9 cellular contexts compared by ENCODE assay signal in the genomic region with DNA sequence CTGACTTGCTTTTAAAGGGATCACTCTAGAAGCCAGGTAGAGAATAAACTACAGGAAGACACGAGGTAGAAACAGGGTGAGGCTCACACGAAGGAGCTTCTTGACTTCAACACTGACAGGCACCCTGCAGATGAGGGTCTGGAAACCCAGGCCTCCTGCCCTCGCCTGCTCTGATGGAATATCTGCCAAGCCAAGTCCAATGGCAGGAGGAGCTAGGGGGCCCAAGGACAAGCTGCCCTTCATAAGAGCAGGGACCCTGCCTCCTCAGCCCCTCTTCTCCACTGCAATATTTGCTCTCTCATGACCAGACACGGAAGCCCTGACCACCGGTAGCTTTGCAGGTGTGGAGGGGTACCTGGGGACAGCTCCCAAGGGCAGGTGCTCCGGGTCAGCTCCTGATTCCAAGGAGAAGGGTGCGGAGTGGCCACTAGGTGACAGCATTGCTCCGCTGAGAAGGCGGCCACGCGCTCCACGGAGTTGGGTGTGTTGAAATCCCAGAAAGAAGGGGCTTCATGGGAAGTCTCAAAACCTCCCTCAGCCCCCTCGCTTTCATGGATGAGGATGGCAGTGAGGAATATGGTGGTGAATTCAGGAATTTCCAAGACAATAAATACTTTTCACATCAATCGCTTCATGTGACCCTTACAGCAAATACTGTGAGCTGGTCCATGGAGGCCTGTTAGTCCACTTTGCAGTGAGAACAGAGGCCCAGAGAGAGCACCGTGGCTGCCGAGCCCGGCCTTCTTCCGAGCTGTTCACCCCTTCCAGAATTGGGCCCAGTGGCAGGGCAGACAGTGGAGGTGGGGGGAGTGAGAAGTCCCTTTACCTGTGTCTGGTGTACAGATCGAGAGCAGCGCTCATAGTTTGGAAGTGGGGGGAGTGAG. TPM values are rescaled to one million over a fixed set of nuclear protein-coding genes. Genes with fewer than 3 reads are reported as not detected.
DNase-seq lines count a peak whose midpoint lies in the region; ATAC-seq and TF ChIP-seq lines count a peak whose summit lies in the region.
"Had no signal": no experiment of that assay in that cellular context is flagged by ENCODE, and none has a peak within 500 bp of the region (broad histone marks: within the 10 kb centered on the region; RNA-seq: fewer than 3 reads in every experiment).

No MANE protein-coding gene starts in this region.

- H3K27ac Mint-ChIP-seq in CD14-positive monocyte = no peak overlapping the region
- no peak overlapping the region for H3K27ac Mint-ChIP-seq in activated naive CD4-positive, alpha-beta T cell treated with anti-CD3 and anti-CD28 coated beads, Interleukin-2, amount 50 U/mL, for 72 hours

- peak; percentile 97 for TF ChIP-seq RAD21 in HCT116 (IDR thresholded peaks at IDR 0.05; ENCODE audit: low read depth)

- H3K27me3 ChIP-seq in HCT116 (ENCODE audit: insufficient read depth, low read length) (peaks cover 9% of the 10 kb centered on the region; the same call in 1 of the 2 replicates), sigmoid colon (peaks cover 0 to 33% (median 0%) of the 10 kb centered on the region in 3 donors)

- no peak for TF ChIP-seq POLR2A in HCT116 (IDR thresholded peaks at IDR 0.05; ENCODE audit: borderline replicate concordance, extremely low read depth, insufficient read depth, insufficient read length)
- TF ChIP-seq POLR2A in sigmoid colon (IDR thresholded peaks at IDR 0.05) = no peak

- POLR2A ChIA-PET in HCT116 (lab: Charles Lee) = no interaction called here

- WGBS in sigmoid colon, 2 donors = 16 to 23% methylated on average over 20 of the region's 20 CpGs

- RAD21 ChIA-PET in HCT116 (lab: Charles Lee; ENCODE audit: low non-redundant PET in 1 of 2, low total read pairs in 2 of 2, uncharacterized antibody in 2 of 2, unreplicated experiment in 2 of 2) = interaction anchor here (0.6 to 2.4 kb wide), 7 partner anchors 197 to 278 kb away, joined by 3 to 13 read pairs (median 9); no protein-coding TSS in a partner anchor

- no peak for TF ChIP-seq EP300 in sigmoid colon (IDR thresholded peaks at IDR 0.05)

- CTCF ChIA-PET in HCT116 (lab: Charles Lee) = interaction anchor here (0.6 to 4.8 kb wide), 22 partner anchors 9 to 1054 kb away, joined by 3 to 61 read pairs (median 5); partner anchors contain the start of gene ALDH4A1

- peaks cover 20 to 47% (median 26%) of the 10 kb centered on the region in 3 donors for H3K27me3 Mint-ChIP-seq in CD14-positive monocyte (ENCODE audit: low read depth in 3 of 3)

- BruUV-seq in HCT116 (replicated peaks; lab: Mats Ljungman, UMichigan) = no TSS peak

- no peak overlapping the region for H3K27ac ChIP-seq in HCT116 (ENCODE audit: low read depth, low read length)
- H3K27ac ChIP-seq in sigmoid colon = no peak overlapping the region

- intact Hi-C loops in CD14-positive monocyte (cut with micrococcal nuclease) (loop anchor here (5.0 to 10.0 kb wide), 2 partner anchors 225 to 227 kb away; no protein-coding TSS in a partner anchor), HCT116 (cut with micrococcal nuclease) (loop anchor here (1.0 to 2.0 kb wide), 5 partner anchors 83 to 499 kb away; no protein-coding TSS in a partner anchor), left ventricle myocardium superior (cut with micrococcal nuclease) (loop anchor here (10.0 kb wide), 1 partner anchor 227 kb away; no protein-coding TSS in a partner anchor), sigmoid colon (cut with DNase I) (loop anchor here (1.0 to 2.0 kb wide), 2 partner anchors 223 to 277 kb away; no protein-coding TSS in a partner anchor)

- H2AFZ ChIP-seq in HCT116 (ENCODE audit: low read depth, low read length, poor library complexity, severe bottlenecking) = peak overlapping the region; percentile 81

- peaks cover 0 to 4% (median 0%) of the 10 kb centered on the region in 7 donors for H3K9me3 Mint-ChIP-seq in CD14-positive monocyte
- H3K9me3 Mint-ChIP-seq in activated naive CD4-positive, alpha-beta T cell treated with anti-CD3 and anti-CD28 coated beads, Interleukin-2, amount 50 U/mL, for 72 hours = no peaks in the 10 kb centered on the region

- H3K4me1 Mint-ChIP-seq in CD14-positive monocyte = no peaks in the 10 kb centered on the region

- H3K9ac ChIP-seq in HCT116 (ENCODE audit: low read length) = no peak overlapping the region

- H4K20me1 ChIP-seq in HCT116 (ENCODE audit: insufficient read depth) = no peaks in the 10 kb centered on the region

- no peaks in the 10 kb centered on the region for H3K79me2 ChIP-seq in HCT116 (ENCODE audit: insufficient read depth, low read length)

- H3K36me3 Mint-ChIP-seq in CD14-positive monocyte = no peaks in the 10 kb centered on the region
- H3K36me3 Mint-ChIP-seq in activated naive CD4-positive, alpha-beta T cell treated with anti-CD3 and anti-CD28 coated beads, Interleukin-2, amount 50 U/mL, for 72 hours = no peaks in the 10 kb centered on the region

- H3K4me1 ChIP-seq in HCT116 (ENCODE audit: control insufficient read depth in 1 of 2, insufficient read depth in 2 of 2, low read length in 2 of 2) (no peaks in the 10 kb centered on the region), sigmoid colon (peaks cover 0 to 11% (median 9%) of the 10 kb centered on the region in 4 donors)

- H3K9me3 ChIP-seq in HCT116 (ENCODE audit: control insufficient read depth in 1 of 2, insufficient read depth in 1 of 2, low read depth in 1 of 2, low read length in 2 of 2) (no peaks in the 10 kb centered on the region), sigmoid colon (no peaks in the 10 kb centered on the region)

- peak; percentile 73 for TF ChIP-seq CTCF in CD14-positive monocyte (IDR thresholded peaks at IDR 0.05)
- peak; percentile 90 to 97 (median 94) for TF ChIP-seq CTCF in HCT116 (IDR thresholded peaks at IDR 0.05 in 2 of 3, conservative IDR thresholded peaks at IDR 0.05 in 1 of 3; ENCODE audit: borderline replicate concordance in 1 of 3, insufficient read depth in 1 of 3, low read depth in 2 of 3, low read length in 2 of 3)
- TF ChIP-seq CTCF in sigmoid colon (IDR thresholded peaks at IDR 0.05) = peak; percentile 69 to 97 (median 90)

- no peaks in the 10 kb centered on the region for H3K9me2 ChIP-seq in HCT116 (ENCODE audit: insufficient read depth)

- H3K36me3 ChIP-seq in HCT116 (ENCODE audit: control insufficient read depth in 1 of 2, insufficient read depth in 2 of 2, low read length in 2 of 2) (no peaks in the 10 kb centered on the region), sigmoid colon (no peaks in the 10 kb centered on the region)

- H3K4me3 ChIP-seq in HCT116 (replicated peaks in 1 of 2; ENCODE audit: low read depth in 1 of 2, low read length in 2 of 2) = no peak overlapping the region
- no peak overlapping the region for H3K4me3 ChIP-seq in sigmoid colon

- peak; percentile 96 for ATAC-seq in HCT116
- peak; percentile 59 to 66 for ATAC-seq in activated naive CD4-positive, alpha-beta T cell treated with anti-CD3 and anti-CD28 coated beads, Interleukin-2, amount 50 U/mL, for 72 hours
- peak; percentile 84 for ATAC-seq in left ventricle myocardium superior
- no peak for ATAC-seq in GM19452 (IDR thresholded peaks at IDR 0.05; ENCODE audit: unreplicated experiment)

- no peak overlapping the region for H3K4me3 Mint-ChIP-seq in CD14-positive monocyte

- no peak for DNase-seq in CD14-positive monocyte (ENCODE audit: low spot score)
- DNase-seq in HCT116 (ENCODE audit: low read depth, low spot score) = no peak
- DNase-seq in SK-N-DZ (ENCODE audit: low spot score) = peak; percentile 54
- DNase-seq in activated naive CD4-positive, alpha-beta T cell treated with anti-CD3 and anti-CD28 coated beads, Interleukin-2, amount 50 U/mL, for 72 hours (ENCODE audit: low spot score in 2 of 2) = peak in 1 of 2 donors; percentile 68
- DNase-seq in left ventricle myocardium superior = peak; percentile 71
- peak; percentile 77 for DNase-seq in sigmoid colon
- no peak for DNase-seq in NCI-H146 treated with DMSO at 0.1 percent for 48 hours (lab: John Stamatoyannopoulos, UW; ENCODE audit: unreplicated experiment)

- H3K4me2 ChIP-seq in HCT116 (ENCODE audit: low read length) = no peak overlapping the region

TF ChIP-seq in HCT116, 20 proteins besides CTCF, POLR2A, EP300 and RAD21:
- TF ChIP-seq ZFX (IDR thresholded peaks at IDR 0.05) (no peak), ZNF274 (IDR thresholded peaks at IDR 0.05; ENCODE audit: low read depth, low read length) (no peak), SIN3A (IDR thresholded peaks at IDR 0.05; ENCODE audit: low read depth) (no peak), YY1 (IDR thresholded peaks at IDR 0.05; ENCODE audit: extremely low read depth, insufficient replicate concordance, low read depth, low read length) (no peak), SRF (IDR thresholded peaks at IDR 0.05; ENCODE audit: low read depth) (no peak)
- TF ChIP-seq, protein P1, sequence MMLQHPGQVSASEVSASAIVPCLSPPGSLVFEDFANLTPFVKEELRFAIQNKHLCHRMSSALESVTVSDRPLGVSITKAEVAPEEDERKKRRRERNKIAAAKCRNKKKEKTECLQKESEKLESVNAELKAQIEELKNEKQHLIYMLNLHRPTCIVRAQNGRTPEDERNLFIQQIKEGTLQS (IDR thresholded peaks at IDR 0.05) = no peak
- TF ChIP-seq, protein P2, sequence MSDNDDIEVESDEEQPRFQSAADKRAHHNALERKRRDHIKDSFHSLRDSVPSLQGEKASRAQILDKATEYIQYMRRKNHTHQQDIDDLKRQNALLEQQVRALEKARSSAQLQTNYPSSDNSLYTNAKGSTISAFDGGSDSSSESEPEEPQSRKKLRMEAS (IDR thresholded peaks at IDR 0.05) = no peak

RNA-seq across cellular contexts. Expression of gene PAX7, which starts 33.2 kb away (rescaled TPM):
- polyA plus RNA-seq in CD14-positive monocyte (not detected), sigmoid colon (not detected)
- total RNA-seq in HCT116 (2021; ENCODE audit: unreplicated experiment) (not detected), left ventricle myocardium superior (not detected), sigmoid colon (not detected)
- not detected in 2 replicates for polyA plus RNA-seq in HCT116 (2012)
- 9.5 and 10.3 TPM in 2 replicates for polyA plus RNA-seq in SK-N-DZ (2014; cell fraction: cytosol; rRNA removed)
- polyA plus RNA-seq in SK-N-DZ (2014; cell fraction: nucleus; rRNA removed) = 4.1 and 4.8 TPM in 2 replicates
- total RNA-seq in activated naive CD4-positive, alpha-beta T cell treated with anti-CD3 and anti-CD28 coated beads, Interleukin-2, amount 50 U/mL, for 72 hours = not detected
- total RNA-seq: pulmonary artery endothelial cell had no signal

Comparison
In these comparisons a context has a peak if more than half of its experiments do, and no peak if none do; other contexts are left out.
1. DNase-seq: peak in SK-N-DZ (single experiment), left ventricle myocardium superior (single experiment) and sigmoid colon (single experiment); none in CD14-positive monocyte (single experiment), HCT116 (single experiment) and NCI-H146 treated with DMSO at 0.1 percent for 48 hours (single experiment).
2. Peak in every context shown above with its lines, with median percentiles within 50 percentile points of each other: CTCF ChIP-seq.